ENCODE assay signal across 9 cellular contexts in genomic region chr3:120741837-120742197, GRCh38. TPM values are rescaled to one million over a fixed set of nuclear protein-coding genes. Genes with fewer than 3 reads are reported as not detected.
A peak's percentile ranks its signal among the peaks of the same experiment; 100 is the strongest.
DNase-seq lines count a peak whose midpoint lies in the region; ATAC-seq, FAIRE-seq and TF ChIP-seq lines count a peak whose summit lies in the region.
"Had no signal": no experiment of that assay in that cellular context is flagged by ENCODE, and none has a peak within 500 bp of the region (broad histone marks: within the 10 kb centered on the region; RNA-seq: fewer than 3 reads in every experiment).

No MANE protein-coding gene starts in this region.

- peaks cover 40% of the 10 kb centered on the region for H3K4me1 Mint-ChIP-seq in activated naive CD8-positive, alpha-beta T cell (ENCODE audit: low read depth)

- H3K4me1 ChIP-seq in keratinocyte (ENCODE audit: control insufficient read depth, extremely low read depth, insufficient read depth, low read length) (peaks cover 9% of the 10 kb centered on the region), subcutaneous abdominal adipose tissue (ENCODE audit: control insufficient read depth in 5 of 5, insufficient read depth in 5 of 5, low read length in 5 of 5) (peaks cover 2 to 32% (median 23%) of the 10 kb centered on the region in 5 donors)

- H4K20me1 ChIP-seq in keratinocyte (ENCODE audit: control insufficient read depth, extremely low read depth, insufficient read depth, low read length), result no peaks in the 10 kb centered on the region

- peak overlapping the region; percentile 97 for H3K27ac Mint-ChIP-seq in activated naive CD8-positive, alpha-beta T cell

- peak overlapping the region; percentile 99 for H2AFZ ChIP-seq in keratinocyte (ENCODE audit: control insufficient read depth, low read length)

- H3K4me3 ChIP-seq in keratinocyte (ENCODE audit: control insufficient read depth in 2 of 3, extremely low read depth in 1 of 3, insufficient read depth in 2 of 3, low read depth in 1 of 3, low read length in 3 of 3), result peak overlapping the region; percentile 82 to 93 (median 92)
- H3K4me3 ChIP-seq in subcutaneous abdominal adipose tissue (ENCODE audit: low read depth in 1 of 5, low read length in 5 of 5), result peak overlapping the region; percentile 78 to 100 (median 99)

- TF ChIP-seq CTCF in keratinocyte (optimal IDR thresholded peaks at IDR 0.05 in 1 of 3, IDR thresholded peaks at IDR 0.05 in 1 of 3, conservative IDR thresholded peaks at IDR 0.05 in 1 of 3; ENCODE audit: extremely low read depth in 1 of 3, insufficient read depth in 2 of 3, low read length in 3 of 3), result no peak

- H3K9me1 ChIP-seq in keratinocyte (ENCODE audit: control insufficient read depth, extremely low read depth, insufficient read depth, low read length), result no peaks in the 10 kb centered on the region

- peak overlapping the region; percentile 98 for H3K9ac ChIP-seq in keratinocyte (ENCODE audit: control insufficient read depth, extremely low read depth, insufficient read depth, low read length)
- H3K9ac ChIP-seq in subcutaneous abdominal adipose tissue (ENCODE audit: low read length in 5 of 5), result peak overlapping the region; percentile 89 to 99 (median 99)

- H3K79me2 ChIP-seq in keratinocyte (ENCODE audit: control insufficient read depth, insufficient read depth, low read length), result peaks cover 48% of the 10 kb centered on the region

- H3K36me3 Mint-ChIP-seq in activated naive CD8-positive, alpha-beta T cell, result peaks cover 8% of the 10 kb centered on the region

- H3K9me3 Mint-ChIP-seq in activated naive CD8-positive, alpha-beta T cell (ENCODE audit: low read depth), result no peaks in the 10 kb centered on the region

- DNase-seq in AML-193 (lab: John Stamatoyannopoulos, UW), result peak; percentile 74 to 76
- no peak for DNase-seq in keratinocyte (ENCODE audit: low read depth, low spot score)
- no peak for DNase-seq in posterior vena cava (ENCODE audit: low spot score)
- DNase-seq in central memory CD4-positive, alpha-beta T cell, result no peak

- FAIRE-seq in keratinocyte (lab: Jason Lieb, UNC), result no peak

- peak overlapping the region; percentile 91 for H3K4me2 ChIP-seq in keratinocyte (ENCODE audit: control insufficient read depth, extremely low read depth, insufficient read depth, low read depth, low read length)

- peaks cover 0 to 2% of the 10 kb centered on the region in 2 experiments for H3K36me3 ChIP-seq in keratinocyte (ENCODE audit: control insufficient read depth in 2 of 2, extremely low read depth in 1 of 2, insufficient read depth in 2 of 2, low read length in 2 of 2)
- peaks cover 0 to 6% (median 0%) of the 10 kb centered on the region in 5 donors for H3K36me3 ChIP-seq in subcutaneous abdominal adipose tissue (ENCODE audit: control insufficient read depth in 5 of 5, insufficient read depth in 5 of 5, low read length in 5 of 5)

- dilution Hi-C loops in keratinocyte (cut with MboI; ENCODE audit: extremely low pct_ligation_motif_present, low sequenced_read_pairs), result no loop called here

- H3K27me3 ChIP-seq in keratinocyte (ENCODE audit: control insufficient read depth, extremely low read depth, insufficient read depth, low read length) (no peaks in the 10 kb centered on the region), subcutaneous abdominal adipose tissue (ENCODE audit: control insufficient read depth in 5 of 5, insufficient read depth in 4 of 5, low read length in 5 of 5) (no peaks in the 10 kb centered on the region)

- intact Hi-C loops in posterior vena cava (cut with DNase I), result loop anchor here in 1 of 2 donors (5.0 kb wide), 1 partner anchor 1245 kb away; the partner anchor contains the start of gene TIMMDC1

- H3K27ac ChIP-seq in keratinocyte (ENCODE audit: control insufficient read depth, insufficient read depth, low read length) (peak overlapping the region; percentile 99), subcutaneous abdominal adipose tissue (ENCODE audit: low read depth, low read length) (peak overlapping the region; percentile 94)

- ATAC-seq in GM18909 (IDR thresholded peaks at IDR 0.05; ENCODE audit: poor library complexity, unreplicated experiment) (peak; percentile 8), HG03521 (IDR thresholded peaks at IDR 0.05; ENCODE audit: unreplicated experiment) (peak; percentile 11)

- peak overlapping the region; percentile 92 for H3K4me3 Mint-ChIP-seq in activated naive CD8-positive, alpha-beta T cell

- H3K9me3 ChIP-seq in keratinocyte (ENCODE audit: control insufficient read depth, low read depth, low read length) (peaks cover 2% of the 10 kb centered on the region), subcutaneous abdominal adipose tissue (ENCODE audit: control insufficient read depth in 5 of 5, low read length in 5 of 5) (no peaks in the 10 kb centered on the region)

- no peaks in the 10 kb centered on the region for H3K27me3 Mint-ChIP-seq in activated naive CD8-positive, alpha-beta T cell

RNA-seq across cellular contexts. Expression of gene RABL3, which starts 0.5 kb away (rescaled TPM):
- polyA plus RNA-seq in keratinocyte, result 7.6 to 13.4 TPM (median 8.2 TPM) in 3 replicates
- polyA plus RNA-seq in keratinocyte (2011; ENCODE audit: low read depth), result 11.6 TPM
- polyA plus RNA-seq in keratinocyte (2011; cell fraction: cytosol; rRNA removed), result 6.6 and 13.2 TPM in 2 replicates
- 6.6 and 8.3 TPM in 2 replicates for polyA plus RNA-seq in keratinocyte (2011; cell fraction: nucleus; rRNA removed)
- 16.7 and 19.5 TPM in 2 replicates for polyA plus RNA-seq in keratinocyte (2012; ENCODE audit: low replicate concordance)
- 2.9 to 15.6 TPM (median 10.7 TPM) in 3 replicates for polyA minus RNA-seq in keratinocyte
- polyA minus RNA-seq in keratinocyte (2011; cell fraction: cytosol; rRNA and poly(A)+ RNA removed), result 5.8 TPM
- polyA minus RNA-seq in keratinocyte (2011; cell fraction: nucleus; rRNA and poly(A)+ RNA removed), result 3.4 and 8.5 TPM in 2 replicates
- total RNA-seq in posterior vena cava, result 10 to 100 TPM; 16.9 to 22.3 TPM

RNA-seq across cellular contexts. Expression of gene GTF2E1, which starts 0.7 kb away (rescaled TPM):
- 8.3 to 14.8 TPM (median 13.2 TPM) in 3 replicates for polyA plus RNA-seq in keratinocyte
- 5.6 TPM for polyA plus RNA-seq in keratinocyte (2011; ENCODE audit: low read depth)
- 6.9 and 10.4 TPM in 2 replicates for polyA plus RNA-seq in keratinocyte (2011; cell fraction: cytosol; rRNA removed)
- 12.7 and 17.7 TPM in 2 replicates for polyA plus RNA-seq in keratinocyte (2011; cell fraction: nucleus; rRNA removed)
- polyA plus RNA-seq in keratinocyte (2012; ENCODE audit: low replicate concordance), result 8.3 and 9.1 TPM in 2 replicates
- polyA minus RNA-seq in keratinocyte, result 15.0 to 19.4 TPM (median 16.6 TPM) in 3 replicates
- polyA minus RNA-seq in keratinocyte (2011; cell fraction: cytosol; rRNA and poly(A)+ RNA removed), result 6.5 TPM
- polyA minus RNA-seq in keratinocyte (2011; cell fraction: nucleus; rRNA and poly(A)+ RNA removed), result 7.6 and 12.0 TPM in 2 replicates
- total RNA-seq in posterior vena cava, result 10 to 100 TPM; 12.0 to 16.7 TPM

RNA-seq across cellular contexts. Expression of gene HGD, which starts 59.8 kb away (rescaled TPM):
- polyA plus RNA-seq in keratinocyte, result 0.02 to 0.30 TPM in 2 of 3 replicates, not detected in the other
- not detected for polyA plus RNA-seq in keratinocyte (2011; ENCODE audit: low read depth)
- not detected in 2 replicates for polyA plus RNA-seq in keratinocyte (2011; cell fraction: cytosol; rRNA removed)
- polyA plus RNA-seq in keratinocyte (2011; cell fraction: nucleus; rRNA removed), result 0.40 and 1.3 TPM in 2 replicates
- polyA plus RNA-seq in keratinocyte (2012; ENCODE audit: low replicate concordance), result 0.93 TPM in 1 of 2 replicates, not detected in the other
- 0.79 to 1.6 TPM in 2 of 3 replicates, not detected in the other for polyA minus RNA-seq in keratinocyte
- polyA minus RNA-seq in keratinocyte (2011; cell fraction: cytosol; rRNA and poly(A)+ RNA removed), result not detected
- 0.84 and 1.2 TPM in 2 replicates for polyA minus RNA-seq in keratinocyte (2011; cell fraction: nucleus; rRNA and poly(A)+ RNA removed)
- total RNA-seq in posterior vena cava, result under 1 TPM; 0.48 to 0.83 TPM
- total RNA-seq: SK-MEL-5 had no signal

Comparison
In these comparisons a context has a peak if more than half of its experiments do, and no peak if none do; other contexts are left out.
1. DNase-seq: peak in AML-193 (2 of 2); none in keratinocyte (single experiment), posterior vena cava (single experiment) and central memory CD4-positive, alpha-beta T cell (single experiment).